In the genomic region with DNA sequence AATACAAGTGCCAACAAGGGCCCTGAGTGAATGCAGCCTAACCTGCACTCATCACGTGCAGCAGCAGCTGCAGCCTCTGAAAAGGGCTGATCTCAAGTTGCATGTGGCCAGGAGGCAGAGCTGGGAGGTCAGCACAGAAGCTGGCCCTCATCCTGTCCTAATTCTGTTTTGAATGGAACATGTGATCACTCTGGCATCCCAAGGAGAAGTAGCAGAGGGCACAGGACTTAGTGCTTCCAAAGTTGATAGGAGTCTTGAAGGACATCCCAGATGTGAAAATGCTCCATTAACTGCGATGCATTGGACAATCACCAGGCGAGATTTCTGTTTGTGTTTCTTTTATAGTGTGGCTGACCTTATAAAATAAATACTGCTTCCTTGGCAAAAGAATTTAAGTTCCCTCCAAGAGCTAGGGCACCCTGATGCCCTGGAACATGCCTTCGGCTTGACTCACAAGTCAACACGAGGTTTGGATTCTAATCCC, we compare ENCODE assay signal across 18 cellular contexts. TPM values are rescaled to one million over a fixed set of nuclear protein-coding genes. Genes with fewer than 3 reads are reported as not detected.
DNase-seq lines count a peak whose midpoint lies in the region; ATAC-seq and TF ChIP-seq lines count a peak whose summit lies in the region.
"Had no signal": no experiment of that assay in that cellular context is flagged by ENCODE, and none has a peak within 500 bp of the region (broad histone marks: within the 10 kb centered on the region; RNA-seq: fewer than 3 reads in every experiment).

No MANE protein-coding gene starts in this region.

- H3K27ac ChIP-seq in neural progenitor cell = no peak overlapping the region
- H3K27ac ChIP-seq in hepatocyte = no peak overlapping the region
- H3K27ac ChIP-seq: BLaER1, pancreas had no signal

- H3K9me2 ChIP-seq in hepatocyte (replicated peaks; ENCODE audit: insufficient read depth) = no peaks in the 10 kb centered on the region
- H3K9me2 ChIP-seq: SK-N-SH had no signal

- no peaks in the 10 kb centered on the region for H4K20me1 ChIP-seq in neural progenitor cell (ENCODE audit: low read depth)
- H4K20me1 ChIP-seq in hepatocyte (ENCODE audit: insufficient read depth, poor library complexity, severe bottlenecking) = no peaks in the 10 kb centered on the region
- H4K20me1 ChIP-seq: BLaER1 had no signal

- no peak overlapping the region for H3K9ac ChIP-seq in neural progenitor cell
- H3K9ac ChIP-seq: BLaER1, SK-N-SH had no signal

- H3K36me3 Mint-ChIP-seq in neural progenitor cell = peaks cover 3% of the 10 kb centered on the region
- H3K36me3 Mint-ChIP-seq: stimulated activated effector memory CD8-positive, alpha-beta T cell treated with anti-CD3 and anti-CD28 coated beads, Interleukin-12 subunit alpha, Interleukin-12 subunit beta, amount 100 ng/mL, for 72 hours had no signal

- DNase-seq in Caki2 (ENCODE audit: low read depth) (peak; percentile 50), astrocyte of the spinal cord (ENCODE audit: low read depth, low spot score) (peak; percentile 25), neural progenitor cell (ENCODE audit: low spot score) (no peak), SHP77 treated with DMSO at 0.1 percent for 48 hours (lab: John Stamatoyannopoulos, UW) (no peak), hepatocyte (ENCODE audit: low spot score) (no peak)
- no peak for DNase-seq in effector CD4-positive, alpha-beta T cell
- DNase-seq: activated CD4-positive, alpha-beta T cell treated with anti-CD3 and anti-CD28 coated beads, Interleukin-2, amount 10 ng/mL, durations not matched to agents 24 days and 14 days; anterior cingulate cortex; H9; NCI-H1694; NCI-H510A treated with DMSO at 0.1 percent for 48 hours; pancreas; SK-N-SH had no signal

- H3K27me3 ChIP-seq in neural progenitor cell = no peaks in the 10 kb centered on the region
- H3K27me3 ChIP-seq in hepatocyte = no peaks in the 10 kb centered on the region
- H3K27me3 ChIP-seq: BLaER1, pancreas had no signal

- no peak for TF ChIP-seq CTCF in astrocyte of the spinal cord (IDR thresholded peaks at IDR 0.05; ENCODE audit: low read depth, low read length)
- TF ChIP-seq CTCF in neural progenitor cell (IDR thresholded peaks at IDR 0.05) = no peak
- no peak for TF ChIP-seq CTCF in hepatocyte (IDR thresholded peaks at IDR 0.05; ENCODE audit: poor library complexity)

- H3K4me3 Mint-ChIP-seq in neural progenitor cell = no peak overlapping the region
- H3K4me3 Mint-ChIP-seq: activated CD4-positive, alpha-beta T cell treated with anti-CD3 and anti-CD28 coated beads, Interleukin-2, amount 10 ng/mL, durations not matched to agents 24 days and 14 days; H9; stimulated activated effector memory CD8-positive, alpha-beta T cell treated with anti-CD3 and anti-CD28 coated beads, Interleukin-12 subunit alpha, Interleukin-12 subunit beta, amount 100 ng/mL, for 72 hours had no signal

- peak overlapping the region; percentile 74 for H3K27ac Mint-ChIP-seq in neural progenitor cell
- H3K27ac Mint-ChIP-seq: activated CD4-positive, alpha-beta T cell treated with anti-CD3 and anti-CD28 coated beads, Interleukin-2, amount 10 ng/mL, durations not matched to agents 24 days and 14 days; H9; stimulated activated effector memory CD8-positive, alpha-beta T cell treated with anti-CD3 and anti-CD28 coated beads, Interleukin-12 subunit alpha, Interleukin-12 subunit beta, amount 100 ng/mL, for 72 hours had no signal

- H3F3A ChIP-seq in neural progenitor cell (ENCODE audit: low read depth) = no peaks in the 10 kb centered on the region

- H3K9me3 Mint-ChIP-seq in neural progenitor cell = no peaks in the 10 kb centered on the region
- H3K9me3 Mint-ChIP-seq: activated CD4-positive, alpha-beta T cell treated with anti-CD3 and anti-CD28 coated beads, Interleukin-2, amount 10 ng/mL, durations not matched to agents 24 days and 14 days; H9; stimulated activated effector memory CD8-positive, alpha-beta T cell treated with anti-CD3 and anti-CD28 coated beads, Interleukin-12 subunit alpha, Interleukin-12 subunit beta, amount 100 ng/mL, for 72 hours had no signal

- H3K4me2 ChIP-seq in neural progenitor cell (no peak overlapping the region), hepatocyte (no peak overlapping the region)
- H3K4me2 ChIP-seq: BLaER1, SK-N-SH, smooth muscle cell had no signal

- H3K4me3 ChIP-seq in astrocyte of the spinal cord (ENCODE audit: low read depth, low read length) (no peak overlapping the region), neural progenitor cell (no peak overlapping the region), hepatocyte (no peak overlapping the region)
- H3K4me3 ChIP-seq: BLaER1, pancreas, smooth muscle cell had no signal

- no peak for TF ChIP-seq RAD21 in Ishikawa (IDR thresholded peaks at IDR 0.05; ENCODE audit: low read depth)

- peaks cover 10% of the 10 kb centered on the region for H3K4me1 ChIP-seq in neural progenitor cell
- no peaks in the 10 kb centered on the region for H3K4me1 ChIP-seq in hepatocyte (ENCODE audit: insufficient read depth)

- TF ChIP-seq EP300 in Ishikawa (IDR thresholded peaks at IDR 0.05; ENCODE audit: borderline replicate concordance) = no peak

- in situ Hi-C loops in Caki2 (cut with HindIII; ENCODE audit: low pct_unique_long_range_greater_than_20kb, low sequenced_read_pairs) (no loop called here), astrocyte of the spinal cord (cut with HindIII; ENCODE audit: low sequenced_read_pairs) (no loop called here)

- H2AFZ ChIP-seq in neural progenitor cell (replicated peaks) (peak overlapping the region; percentile 57), hepatocyte (no peak overlapping the region)

- H3K27me3 Mint-ChIP-seq in neural progenitor cell (ENCODE audit: insufficient read depth, low read depth) = peaks cover 10% of the 10 kb centered on the region
- H3K27me3 Mint-ChIP-seq: activated CD4-positive, alpha-beta T cell treated with anti-CD3 and anti-CD28 coated beads, Interleukin-2, amount 10 ng/mL, durations not matched to agents 24 days and 14 days had no signal

- ATAC-seq in GM19455 (IDR thresholded peaks at IDR 0.05; ENCODE audit: unreplicated experiment) = no peak
- ATAC-seq: pancreas; stimulated activated effector memory CD8-positive, alpha-beta T cell treated with anti-CD3 and anti-CD28 coated beads, Interleukin-12 subunit alpha, Interleukin-12 subunit beta, amount 100 ng/mL, for 72 hours had no signal

- H3K79me2 ChIP-seq in neural progenitor cell (ENCODE audit: low read depth) = no peaks in the 10 kb centered on the region
- H3K79me2 ChIP-seq in hepatocyte = no peaks in the 10 kb centered on the region

- no peaks in the 10 kb centered on the region for H3K36me3 ChIP-seq in neural progenitor cell
- H3K36me3 ChIP-seq in hepatocyte (replicated peaks; ENCODE audit: insufficient read depth, low read depth) = no peaks in the 10 kb centered on the region
- H3K36me3 ChIP-seq: BLaER1, pancreas had no signal

- no peaks in the 10 kb centered on the region for H3K9me3 ChIP-seq in neural progenitor cell (ENCODE audit: low read depth)
- no peaks in the 10 kb centered on the region for H3K9me3 ChIP-seq in hepatocyte (ENCODE audit: low read depth)
- H3K9me3 ChIP-seq: BLaER1, pancreas, SK-N-SH had no signal

- H3K4me1 Mint-ChIP-seq in neural progenitor cell = peaks cover 57% of the 10 kb centered on the region

- 70% methylated on average over 5 of the region's 5 CpGs for whole genome bisulfite sequencing in hepatocyte (ENCODE audit: low lambda C conversion rate, missing lambda C conversion rate)

TF ChIP-seq in Ishikawa, 13 proteins besides CTCF, POLR2A, EP300 and RAD21:
- no peak for TF ChIP-seq YY1 (IDR thresholded peaks at IDR 0.05; ENCODE audit: low read depth)
- TF ChIP-seq, protein P1, sequence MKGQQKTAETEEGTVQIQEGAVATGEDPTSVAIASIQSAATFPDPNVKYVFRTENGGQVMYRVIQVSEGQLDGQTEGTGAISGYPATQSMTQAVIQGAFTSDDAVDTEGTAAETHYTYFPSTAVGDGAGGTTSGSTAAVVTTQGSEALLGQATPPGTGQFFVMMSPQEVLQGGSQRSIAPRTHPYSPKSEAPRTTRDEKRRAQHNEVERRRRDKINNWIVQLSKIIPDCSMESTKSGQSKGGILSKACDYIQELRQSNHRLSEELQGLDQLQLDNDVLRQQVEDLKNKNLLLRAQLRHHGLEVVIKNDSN (IDR thresholded peaks at IDR 0.05) = peak; percentile 46; the same call in 1 of the 2 replicates
TF ChIP-seq in Ishikawa: peak in this region for 1.

RNA-seq across cellular contexts. Expression of a gene that starts 31.6 kb away (rescaled TPM):
- total RNA-seq in Caki2 (2014; rRNA removed; shearing (Covaris generic); ENCODE audit: low replicate concordance) = 10.8 and 19.2 TPM in 2 replicates
- total RNA-seq in neural progenitor cell (ENCODE audit: low replicate concordance) (23.8 and 38.3 TPM in 2 replicates), hepatocyte (37.0 and 41.1 TPM in 2 replicates)
- polyA plus RNA-seq in hepatocyte = 12.4 and 16.6 TPM in 2 replicates

RNA-seq across cellular contexts. Expression of a gene that starts 35.2 kb away (rescaled TPM):
- total RNA-seq in Caki2 (2014; rRNA removed; shearing (Covaris generic); ENCODE audit: low replicate concordance) = 15.8 and 16.5 TPM in 2 replicates
- 0.43 and 1.5 TPM in 2 replicates for total RNA-seq in neural progenitor cell (ENCODE audit: low replicate concordance)
- 0.64 and 1.5 TPM in 2 replicates for total RNA-seq in hepatocyte
- polyA plus RNA-seq in hepatocyte = 1.6 and 3.6 TPM in 2 replicates

Comparison
In these comparisons a context has a peak if more than half of its experiments do, and no peak if none do; other contexts are left out.
1. DNase-seq: peak in Caki2 (single experiment) and astrocyte of the spinal cord (single experiment); none in neural progenitor cell (single experiment), effector CD4-positive, alpha-beta T cell (single experiment), SHP77 treated with DMSO at 0.1 percent for 48 hours (single experiment) and hepatocyte (single experiment).